In the genomic region with DNA sequence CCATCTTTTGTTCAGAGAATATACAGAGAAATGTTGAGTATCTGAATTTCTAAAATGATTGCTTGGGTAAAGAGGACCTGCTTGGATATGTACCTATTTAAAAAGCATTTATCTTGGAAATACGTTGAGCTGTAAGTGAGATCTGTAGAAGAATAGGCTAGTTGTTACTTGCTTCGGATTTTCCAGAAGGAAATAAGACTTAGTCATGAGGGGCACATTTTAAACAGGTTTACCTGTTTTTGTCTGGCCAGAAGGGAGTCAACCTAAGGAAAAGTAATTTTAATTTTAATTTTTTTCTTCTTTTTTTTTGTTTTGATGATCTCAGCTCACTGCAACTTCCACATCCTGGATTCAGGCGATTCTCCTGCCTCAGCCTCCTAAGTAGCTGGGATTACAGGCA, we compare ENCODE assay signal across 19 cellular contexts.
"Had no signal": no experiment of that assay in that cellular context is flagged by ENCODE, and none has a peak within 500 bp of the region (broad histone marks: within the 10 kb centered on the region; RNA-seq: fewer than 3 reads in every experiment).

No MANE protein-coding gene starts in this region.

- H3K27ac Mint-ChIP-seq: activated CD4-positive, alpha-beta T cell treated with anti-CD3 and anti-CD28 coated beads, Interleukin-2, amount 10 ng/mL, durations not matched to agents 24 days and 14 days; activated CD8-positive, alpha-beta T cell treated with anti-CD3 and anti-CD28 coated beads for 36 hours; activated naive CD8-positive, alpha-beta T cell treated with anti-CD3 and anti-CD28 coated beads, Interleukin-2, amount 10 ng/mL, durations not matched to agents 7 days and 5 days; activated T-helper 17 cell treated with anti-CD3 and anti-CD28 coated beads, Interleukin-2, amount 50 U/mL, for 72 hours; memory B cell; naive thymus-derived CD4-positive, alpha-beta T cell; stimulated activated naive B cell treated with anti-CD40 and anti-IgM and Interleukin-4, amounts not matched to agents 10 μg/mL and 1 μg/mL and 100 μg/mL, for 72 hours had no signal

- H3K9me3 Mint-ChIP-seq: activated CD4-positive, alpha-beta T cell treated with anti-CD3 and anti-CD28 coated beads, Interleukin-2, amount 10 ng/mL, durations not matched to agents 24 days and 14 days; activated CD8-positive, alpha-beta T cell treated with anti-CD3 and anti-CD28 coated beads for 36 hours; activated naive CD8-positive, alpha-beta T cell treated with anti-CD3 and anti-CD28 coated beads, Interleukin-2, amount 10 ng/mL, durations not matched to agents 7 days and 5 days had no signal

- H3K27me3 ChIP-seq: left lung, neutrophil had no signal

- H3K4me3 Mint-ChIP-seq: activated CD4-positive, alpha-beta T cell treated with anti-CD3 and anti-CD28 coated beads, Interleukin-2, amount 10 ng/mL, durations not matched to agents 24 days and 14 days; activated CD8-positive, alpha-beta T cell treated with anti-CD3 and anti-CD28 coated beads for 36 hours; activated naive CD8-positive, alpha-beta T cell treated with anti-CD3 and anti-CD28 coated beads, Interleukin-2, amount 10 ng/mL, durations not matched to agents 7 days and 5 days; activated T-helper 17 cell treated with anti-CD3 and anti-CD28 coated beads, Interleukin-2, amount 50 U/mL, for 72 hours; memory B cell; naive thymus-derived CD4-positive, alpha-beta T cell; stimulated activated naive B cell treated with anti-CD40 and anti-IgM and Interleukin-4, amounts not matched to agents 10 μg/mL and 1 μg/mL and 100 μg/mL, for 72 hours had no signal

- H3K4me1 Mint-ChIP-seq: activated CD4-positive, alpha-beta T cell treated with anti-CD3 and anti-CD28 coated beads, Interleukin-2, amount 10 ng/mL, durations not matched to agents 24 days and 14 days; activated naive CD8-positive, alpha-beta T cell treated with anti-CD3 and anti-CD28 coated beads, Interleukin-2, amount 10 ng/mL, durations not matched to agents 7 days and 5 days; activated T-helper 17 cell treated with anti-CD3 and anti-CD28 coated beads, Interleukin-2, amount 50 U/mL, for 72 hours; memory B cell; naive thymus-derived CD4-positive, alpha-beta T cell; stimulated activated naive B cell treated with anti-CD40 and anti-IgM and Interleukin-4, amounts not matched to agents 10 μg/mL and 1 μg/mL and 100 μg/mL, for 72 hours had no signal

- H3K4me1 ChIP-seq: left lung had no signal

- H3K9me3 ChIP-seq: left lung, mucosa of descending colon, neutrophil had no signal

- DNase-seq: activated CD4-positive, alpha-beta T cell treated with anti-CD3 and anti-CD28 coated beads, Interleukin-2, amount 10 ng/mL, durations not matched to agents 24 days and 14 days; activated CD4-positive, CD25-positive, alpha-beta regulatory T cell; activated CD8-positive, alpha-beta T cell treated with anti-CD3 and anti-CD28 coated beads for 36 hours; activated naive CD4-positive, alpha-beta T cell; activated naive CD8-positive, alpha-beta T cell treated with anti-CD3 and anti-CD28 coated beads, Interleukin-2, amount 10 ng/mL, durations not matched to agents 7 days and 5 days; activated T-cell treated with anti-CD3 and anti-CD28 coated beads, Interleukin-2, amount 50 U/mL, for 1 hour; amygdala; cortex of kidney; effector CD4-positive, alpha-beta T cell; left lung; mucosa of descending colon; naive thymus-derived CD4-positive, alpha-beta T cell; stimulated activated naive B cell treated with anti-CD40 and anti-IgM and Interleukin-4, amounts not matched to agents 10 μg/mL and 1 μg/mL and 100 μg/mL, for 72 hours; T-helper 1 cell; T-helper 9 cell had no signal

- H3K4me3 ChIP-seq: left lung, mucosa of descending colon had no signal

- H3K27ac ChIP-seq: neutrophil, parathyroid adenoma had no signal

- ATAC-seq: activated CD8-positive, alpha-beta T cell treated with anti-CD3 and anti-CD28 coated beads for 36 hours; activated T-helper 17 cell treated with anti-CD3 and anti-CD28 coated beads, Interleukin-2, amount 50 U/mL, for 72 hours; left lung; mucosa of descending colon; naive thymus-derived CD4-positive, alpha-beta T cell; stimulated activated naive B cell treated with anti-CD40 and anti-IgM and Interleukin-4, amounts not matched to agents 10 μg/mL and 1 μg/mL and 100 μg/mL, for 72 hours had no signal

- H3K36me3 Mint-ChIP-seq: activated naive CD8-positive, alpha-beta T cell treated with anti-CD3 and anti-CD28 coated beads, Interleukin-2, amount 10 ng/mL, durations not matched to agents 7 days and 5 days; memory B cell; naive thymus-derived CD4-positive, alpha-beta T cell; stimulated activated naive B cell treated with anti-CD40 and anti-IgM and Interleukin-4, amounts not matched to agents 10 μg/mL and 1 μg/mL and 100 μg/mL, for 72 hours had no signal

- H3K36me3 ChIP-seq: left lung, neutrophil had no signal

- H3K27me3 Mint-ChIP-seq: activated CD4-positive, alpha-beta T cell treated with anti-CD3 and anti-CD28 coated beads, Interleukin-2, amount 10 ng/mL, durations not matched to agents 24 days and 14 days; activated CD8-positive, alpha-beta T cell treated with anti-CD3 and anti-CD28 coated beads for 36 hours; activated naive CD8-positive, alpha-beta T cell treated with anti-CD3 and anti-CD28 coated beads, Interleukin-2, amount 10 ng/mL, durations not matched to agents 7 days and 5 days; activated T-helper 17 cell treated with anti-CD3 and anti-CD28 coated beads, Interleukin-2, amount 50 U/mL, for 72 hours; memory B cell; naive thymus-derived CD4-positive, alpha-beta T cell; stimulated activated naive B cell treated with anti-CD40 and anti-IgM and Interleukin-4, amounts not matched to agents 10 μg/mL and 1 μg/mL and 100 μg/mL, for 72 hours had no signal
